Comparison of ENCODE assay signal across 12 cellular contexts in the genomic region with DNA sequence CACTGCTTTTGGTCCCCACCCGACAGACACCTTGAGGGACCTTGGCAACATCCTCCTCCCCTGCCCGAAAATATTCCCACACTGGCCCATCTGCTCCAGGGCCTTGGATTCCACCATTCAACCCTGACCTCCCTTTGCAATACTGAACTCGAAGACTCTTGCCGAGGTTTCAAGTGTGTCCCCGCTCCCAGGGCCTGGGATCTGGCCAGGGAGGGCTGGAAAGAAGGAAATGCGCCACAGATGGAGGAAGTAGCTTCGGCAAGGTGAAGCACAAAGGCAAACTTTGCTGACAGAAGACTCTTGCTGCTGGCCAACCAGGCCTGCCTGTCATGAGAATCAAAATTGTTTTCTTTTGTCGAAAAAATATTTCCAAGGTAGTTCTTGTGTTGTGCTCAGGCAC.
DNase-seq lines count a peak whose midpoint lies in the region; ATAC-seq and TF ChIP-seq lines count a peak whose summit lies in the region.
"Had no signal": no experiment of that assay in that cellular context is flagged by ENCODE, and none has a peak within 500 bp of the region (broad histone marks: within the 10 kb centered on the region; RNA-seq: fewer than 3 reads in every experiment).

No MANE protein-coding gene starts in this region.

- peak in 1 of 2 donors; percentile 21 for TF ChIP-seq POLR2A in thyroid gland (IDR thresholded peaks at IDR 0.05)

- H3K4me1 ChIP-seq in RWPE2 (ENCODE audit: insufficient read depth, poor library complexity, severe bottlenecking) (peaks cover 53% of the 10 kb centered on the region), mucosa of rectum (ENCODE audit: control insufficient read depth in 2 of 2, insufficient read depth in 2 of 2, low read length in 2 of 2) (peaks cover 15 to 26% of the 10 kb centered on the region in 2 donors), thyroid gland (peaks cover 73 to 87% of the 10 kb centered on the region in 2 donors)

- H3K27me3 ChIP-seq in RWPE2 (ENCODE audit: insufficient read depth, poor library complexity, severe bottlenecking) (no peaks in the 10 kb centered on the region), mucosa of rectum (ENCODE audit: control insufficient read depth in 2 of 2, insufficient read depth in 2 of 2, low read length in 2 of 2) (no peaks in the 10 kb centered on the region), thyroid gland (no peaks in the 10 kb centered on the region)

- H3K9me3 ChIP-seq in RWPE2 (ENCODE audit: severe bottlenecking) (no peaks in the 10 kb centered on the region), mucosa of rectum (ENCODE audit: control insufficient read depth in 2 of 2, low read length in 2 of 2) (no peaks in the 10 kb centered on the region), thyroid gland (no peaks in the 10 kb centered on the region)

- H3K36me3 ChIP-seq in RWPE2 (ENCODE audit: low read depth) (no peaks in the 10 kb centered on the region), mucosa of rectum (ENCODE audit: control insufficient read depth in 2 of 2, insufficient read depth in 2 of 2, low read length in 2 of 2) (no peaks in the 10 kb centered on the region), thyroid gland (no peaks in the 10 kb centered on the region)

- H3K27ac ChIP-seq in RWPE2 (ENCODE audit: poor library complexity, severe bottlenecking) (peak overlapping the region; percentile 99), mucosa of rectum (ENCODE audit: low read depth in 2 of 2, low read length in 2 of 2) (peak overlapping the region; percentile 58 to 61), thyroid gland (peak overlapping the region; percentile 49 to 92 (median 85))
- H3K27ac ChIP-seq: KMS-11 had no signal

- ATAC-seq in RWPE2 (ENCODE audit: low read depth) (no peak), GM19351 (IDR thresholded peaks at IDR 0.05; ENCODE audit: unreplicated experiment) (no peak), HG02678 (IDR thresholded peaks at IDR 0.05; ENCODE audit: unreplicated experiment) (no peak)

- DNase-seq in RWPE2 (ENCODE audit: low spot score) (no peak), epithelial cell of esophagus (ENCODE audit: low read depth) (peak; percentile 21), thyroid gland (peak; percentile 77), SW480 (ENCODE audit: low spot score) (no peak), superior temporal gyrus (ENCODE audit: extremely low spot score) (no peak)
- DNase-seq: activated CD4-positive, CD25-positive, alpha-beta regulatory T cell; activated naive CD8-positive, alpha-beta T cell treated with anti-CD3 and anti-CD28 coated beads, Interleukin-2, amount 10 ng/mL, durations not matched to agents 7 days and 5 days; NCI-H748 treated with DMSO at 0.1 percent for 48 hours had no signal

- H3K4me3 ChIP-seq in RWPE2 (ENCODE audit: severe bottlenecking) (no peak overlapping the region), epithelial cell of esophagus (ENCODE audit: low read length) (no peak overlapping the region), mucosa of rectum (ENCODE audit: low read length in 2 of 2) (no peak overlapping the region), thyroid gland (replicated peaks in 1 of 3) (no peak overlapping the region)

- TF ChIP-seq CTCF in RWPE2 (IDR thresholded peaks at IDR 0.05; ENCODE audit: poor library complexity, severe bottlenecking) (no peak), epithelial cell of esophagus (IDR thresholded peaks at IDR 0.05; ENCODE audit: insufficient read depth, low read depth, low read length, missing control alignments) (no peak), thyroid gland (IDR thresholded peaks at IDR 0.05) (no peak)

- H3K9ac ChIP-seq in mucosa of rectum (ENCODE audit: low read depth in 1 of 2, low read length in 2 of 2): no peak overlapping the region
- H3K9ac ChIP-seq: KMS-11 had no signal

- intact Hi-C loops in thyroid gland (cut with DNase I): no loop called here

- WGBS in thyroid gland, 2 donors: 16 to 28% methylated on average over 8 of the region's 8 CpGs

Comparison
In these comparisons a context has a peak if more than half of its experiments do, and no peak if none do; other contexts are left out.
1. DNase-seq: peak in epithelial cell of esophagus (single experiment) and thyroid gland (2 of 2); none in RWPE2 (single experiment), SW480 (single experiment) and superior temporal gyrus (single experiment).
2. Peak in every context shown above with its lines, with median percentiles within 50 percentile points of each other: H3K27ac ChIP-seq.